In genomic region chr4:147731611-147732515, GRCh38 we compare ENCODE assay signal across 2 cellular contexts.
A peak's percentile ranks its signal among the peaks of the same experiment; 100 is the strongest.
TF ChIP-seq lines count a peak whose summit lies in the region.

ARHGAP10 (plus strand) TSS chr4:147732088; CDS start chr4:147732302, 214 bp downstream.

TF ChIP-seq in IMR-90, 13 proteins besides CTCF, POLR2A, EP300 and RAD21:
- peak; percentile 68 for TF ChIP-seq MAZ (IDR thresholded peaks at IDR 0.05; ENCODE audit: borderline replicate concordance, low read depth, low read length)
- 0 out of 2 replicates have a peak, but pooled peaks have one; percentile 61 for TF ChIP-seq FOS (IDR thresholded peaks at IDR 0.05; ENCODE audit: low read depth, low read length)
- TF ChIP-seq BHLHE40 (IDR thresholded peaks at IDR 0.05; ENCODE audit: low read depth, low read length): no peak
- TF ChIP-seq NFE2L2 (IDR thresholded peaks at IDR 0.05; ENCODE audit: low read depth, low read length): no peak

TF ChIP-seq in GM12878, 131 proteins besides CTCF, POLR2A, EP300 and RAD21:
- TF ChIP-seq GATAD2B (conservative IDR thresholded peaks at IDR 0.05; ENCODE audit: low read depth): peak; percentile 76
- no peak for TF ChIP-seq EZH2 (IDR thresholded peaks at IDR 0.05; ENCODE audit: borderline replicate concordance, control insufficient read depth, low read depth, low read length)
- TF ChIP-seq HDGF (IDR thresholded peaks at IDR 0.05): peak; percentile 48; the same call in 1 of the 2 replicates
- TF ChIP-seq IKZF2 (IDR thresholded peaks at IDR 0.05): peak in 1 of 2 experiments; percentile 30; a peak in 2 of 4 replicates
- no peak for TF ChIP-seq PRDM15 (CRISPR knock-in tag; IDR thresholded peaks at IDR 0.05)
- TF ChIP-seq E2F8 (IDR thresholded peaks at IDR 0.05; ENCODE audit: low read depth, partially characterized antibody): no peak
- TF ChIP-seq PAX5 (IDR thresholded peaks at IDR 0.05; ENCODE audit: borderline replicate concordance, low read depth, low read length): peak; percentile 71; the same call in 1 of the 2 replicates
- TF ChIP-seq SMAD1 (IDR thresholded peaks at IDR 0.05; ENCODE audit: low read depth, partially characterized antibody): no peak
- peak; percentile 78 for TF ChIP-seq BACH1 (IDR thresholded peaks at IDR 0.05; ENCODE audit: borderline replicate concordance)
- TF ChIP-seq ZSCAN29 (IDR thresholded peaks at IDR 0.05): 0 out of 2 replicates have a peak, but pooled peaks have one; percentile 32
- peak; percentile 55; the same call in 1 of the 2 replicates for TF ChIP-seq TAF1 (IDR thresholded peaks at IDR 0.05; ENCODE audit: borderline replicate concordance, low read depth, low read length)
- TF ChIP-seq CBX5 (IDR thresholded peaks at IDR 0.05; ENCODE audit: low read depth): no peak
- TF ChIP-seq EED (IDR thresholded peaks at IDR 0.05; ENCODE audit: low read depth): 0 out of 2 replicates have a peak, but pooled peaks have one; percentile 23
- no peak for TF ChIP-seq TARDBP (IDR thresholded peaks at IDR 0.05; ENCODE audit: borderline replicate concordance)
- no peak for TF ChIP-seq CHD4 (IDR thresholded peaks at IDR 0.05)
- peak in 1 of 2 experiments; percentile 52; a peak in 1 of 3 replicates for TF ChIP-seq EGR1 (IDR thresholded peaks at IDR 0.05; ENCODE audit: borderline replicate concordance in 1 of 2, low read depth in 2 of 2, low read length in 2 of 2)
- 0 out of 2 replicates have a peak, but pooled peaks have one; percentile 9 for TF ChIP-seq SMC3 (IDR thresholded peaks at IDR 0.05; ENCODE audit: borderline replicate concordance, low read length)
- peak; percentile 21 to 67; a peak in 2 of 4 replicates for TF ChIP-seq BHLHE40 (IDR thresholded peaks at IDR 0.05; ENCODE audit: borderline replicate concordance in 1 of 2, low read depth in 2 of 2, low read length in 1 of 2)
- TF ChIP-seq USF1 (IDR thresholded peaks at IDR 0.05; ENCODE audit: borderline replicate concordance, extremely low read length, insufficient read depth, low read depth, low read length): no peak
- TF ChIP-seq ZNF687 (IDR thresholded peaks at IDR 0.05): peak; percentile 85
- peak; percentile 68 for TF ChIP-seq DPF2 (IDR thresholded peaks at IDR 0.05)
- TF ChIP-seq WRNIP1 (IDR thresholded peaks at IDR 0.05; ENCODE audit: borderline replicate concordance, low read depth, low read length): no peak
- 0 out of 2 replicates have a peak, but pooled peaks have one; percentile 23 for TF ChIP-seq ASH2L (IDR thresholded peaks at IDR 0.05; ENCODE audit: borderline replicate concordance, low read depth)
- no peak for TF ChIP-seq RFX5 (IDR thresholded peaks at IDR 0.05; ENCODE audit: low read depth, low read length)
- peak; percentile 62 for TF ChIP-seq POLR2AphosphoS5 (IDR thresholded peaks at IDR 0.05; ENCODE audit: low read length)
- peak; percentile 49 for TF ChIP-seq NBN (IDR thresholded peaks at IDR 0.05)
- TF ChIP-seq NR2F1 (conservative IDR thresholded peaks at IDR 0.05): peak; percentile 29; the same call in 1 of the 2 replicates
- peak; percentile 75 for TF ChIP-seq HDAC6 (IDR thresholded peaks at IDR 0.05; ENCODE audit: unreplicated experiment)
- peak; percentile 90 for TF ChIP-seq SMARCA5 (IDR thresholded peaks at IDR 0.05)
- 0 out of 2 replicates have a peak, but pooled peaks have one; percentile 12 for TF ChIP-seq MLLT1 (IDR thresholded peaks at IDR 0.05)
- TF ChIP-seq NKRF (conservative IDR thresholded peaks at IDR 0.05): peak; percentile 76; the same call in 1 of the 2 replicates
- peak; percentile 91 for TF ChIP-seq LARP7 (IDR thresholded peaks at IDR 0.05)
- TF ChIP-seq TCF12 (IDR thresholded peaks at IDR 0.05; ENCODE audit: low read depth, low read length): 0 out of 2 replicates have a peak, but pooled peaks have one; percentile 20
- TF ChIP-seq IKZF1 (conservative IDR thresholded peaks at IDR 0.05): peak; percentile 80
- 0 out of 2 replicates have a peak, but pooled peaks have one; percentile 33 for TF ChIP-seq TCF3 (IDR thresholded peaks at IDR 0.05; ENCODE audit: borderline replicate concordance, insufficient read depth, low read depth, low read length)
